ENCODE assay signal across 23 cellular contexts in genomic region chr4:139191373-139191772, GRCh38. TPM values are rescaled to one million over a fixed set of nuclear protein-coding genes. Genes with fewer than 3 reads are reported as not detected.
DNase-seq lines count a peak whose midpoint lies in the region; ATAC-seq, FAIRE-seq and TF ChIP-seq lines count a peak whose summit lies in the region.
"Had no signal": no experiment of that assay in that cellular context is flagged by ENCODE, and none has a peak within 500 bp of the region (broad histone marks: within the 10 kb centered on the region; RNA-seq: fewer than 3 reads in every experiment).

No MANE protein-coding gene starts in this region.

- FAIRE-seq in HepG2 (lab: Jason Lieb, UNC) (no peak), H1 (lab: Jason Lieb, UNC) (no peak)
- FAIRE-seq: A549, D721Med had no signal

- H3K14ac ChIP-seq in H1 (ENCODE audit: insufficient read length), result no peak overlapping the region

- no peak overlapping the region for H2BK20ac ChIP-seq in H1 (ENCODE audit: low read length)

- 24% methylated on average over 2 of the region's 2 CpGs for WGBS in HepG2 (ENCODE audit: low lambda C conversion rate)
- WGBS in right lobe of liver (ENCODE audit: insufficient coverage, low coverage, low lambda C conversion rate, missing lambda C conversion rate), result 69% methylated on average over 2 of the region's 2 CpGs
- WGBS in H1 (ENCODE audit: extremely low coverage in 1 of 2, insufficient coverage in 1 of 2, insufficient read length in 1 of 2, insufficient replicate concordance in 2 of 2, low coverage in 1 of 2, low lambda C conversion rate in 2 of 2, missing lambda C conversion rate in 1 of 2), 2 experiments, result 91% methylated on average over 2 of the region's 2 CpGs; no CpG with 5 or more reads in 1 of the 2 experiments

- no peaks in the 10 kb centered on the region for H3K79me1 ChIP-seq in H1 (ENCODE audit: low read depth, low read length)

- peak overlapping the region; percentile 34; the same call in 1 of the 2 replicates for H3K9ac ChIP-seq in HepG2 (ENCODE audit: insufficient read depth, low read depth, low read length)
- no peak overlapping the region for H3K9ac ChIP-seq in SK-N-MC (ENCODE audit: insufficient read length)
- H3K9ac ChIP-seq in H1 (replicated peaks in 1 of 4; ENCODE audit: extremely low read depth in 1 of 4, low read depth in 3 of 4, low read length in 3 of 4), result no peak overlapping the region

- peak overlapping the region; percentile 64 for H4K91ac ChIP-seq in H1 (replicated peaks; ENCODE audit: insufficient read length, low read length)

- H2AFZ ChIP-seq in HepG2 (ENCODE audit: low read length), result peak overlapping the region; percentile 92
- peak overlapping the region; percentile 86; the same call in 1 of the 2 replicates for H2AFZ ChIP-seq in H1 (ENCODE audit: low read length)
- H2AFZ ChIP-seq: PC-9 had no signal

- H2BK15ac ChIP-seq in H1 (ENCODE audit: low read length), result no peak overlapping the region

- no peak for TF ChIP-seq CTCF in HepG2 (CRISPR knock-in tag; IDR thresholded peaks at IDR 0.05)
- no peak for TF ChIP-seq CTCF in right lobe of liver (IDR thresholded peaks at IDR 0.05)
- TF ChIP-seq CTCF in H1 (IDR thresholded peaks at IDR 0.05; ENCODE audit: control extremely low read depth in 1 of 3, insufficient read depth in 1 of 3, low read depth in 1 of 3, low read length in 3 of 3), result no peak
- no peak for TF ChIP-seq CTCF in gastrocnemius medialis (IDR thresholded peaks at IDR 0.05 in 4 of 5, conservative IDR thresholded peaks at IDR 0.05 in 1 of 5)

- in situ Hi-C loops in HepG2 (cut with HindIII; ENCODE audit: extremely low pct_ligation_motif_present, low pct_unique_long_range_greater_than_20kb) (no loop called here), gastrocnemius medialis (cut with MboI; ENCODE audit: low sequenced_read_pairs in 4 of 4) (no loop called here)

- H3K4me2 ChIP-seq in HepG2 (ENCODE audit: low read depth, low read length) (peak overlapping the region; percentile 67), H1 (ENCODE audit: insufficient read depth in 1 of 2, low read depth in 2 of 2, low read length in 2 of 2) (no peak overlapping the region)
- H3K4me2 ChIP-seq: A549, PC-9 had no signal

- TF ChIP-seq RAD21 in HepG2 (CRISPR knock-in tag; IDR thresholded peaks at IDR 0.05), result no peak
- TF ChIP-seq RAD21 in H1 (IDR thresholded peaks at IDR 0.05 in 1 of 2, conservative IDR thresholded peaks at IDR 0.05 in 1 of 2; ENCODE audit: low read depth in 2 of 2, low read length in 2 of 2), result no peak

- no peak overlapping the region for H2AK5ac ChIP-seq in H1 (ENCODE audit: low read depth, low read length)

- no peak for TF ChIP-seq EP300 in HepG2 (IDR thresholded peaks at IDR 0.05; ENCODE audit: low read depth in 2 of 2, low read length in 2 of 2)
- no peak for TF ChIP-seq EP300 in HepG2 (CRISPR knock-in tag; IDR thresholded peaks at IDR 0.05; ENCODE audit: borderline replicate concordance)
- no peak for TF ChIP-seq EP300 in H1 (IDR thresholded peaks at IDR 0.05; ENCODE audit: borderline replicate concordance in 1 of 2, low read depth in 2 of 2, low read length in 2 of 2)

- H3K9me3 ChIP-seq in HepG2 (ENCODE audit: low read length), result no peaks in the 10 kb centered on the region
- no peaks in the 10 kb centered on the region for H3K9me3 ChIP-seq in right lobe of liver
- H3K9me3 ChIP-seq in SK-N-MC (ENCODE audit: low read depth, low read length), result no peaks in the 10 kb centered on the region
- H3K9me3 ChIP-seq in H1 (ENCODE audit: insufficient read depth in 2 of 2, low read depth in 1 of 2, low read length in 1 of 2), result no peaks in the 10 kb centered on the region; a peak in 1 of 4 replicates
- H3K9me3 ChIP-seq in gastrocnemius medialis, result no peaks in the 10 kb centered on the region
- H3K9me3 ChIP-seq: A549, heart right ventricle had no signal

- H2BK5ac ChIP-seq in H1 (ENCODE audit: low read depth, low read length), result no peak overlapping the region

- H2BK120ac ChIP-seq in H1 (replicated peaks; ENCODE audit: low read depth, low read length), result peak overlapping the region; percentile 75

- no peaks in the 10 kb centered on the region for H3K79me2 ChIP-seq in HepG2 (ENCODE audit: insufficient read depth, low read length)
- H3K79me2 ChIP-seq in H1 (ENCODE audit: control insufficient read depth in 1 of 2, insufficient read depth in 2 of 2, low read length in 2 of 2), result no peaks in the 10 kb centered on the region

- intact Hi-C loops in HepG2 (cut with micrococcal nuclease; ENCODE audit: unreplicated experiment), result no loop called here
- intact Hi-C loops in right lobe of liver (cut with DNase I), result no loop called here
- intact Hi-C loops in gastrocnemius medialis (cut with DNase I; ENCODE audit: low total_unique reads), result no loop called here

- BruUV-seq in HepG2 (replicated peaks; lab: Mats Ljungman, UMichigan), result no TSS peak

- no peaks in the 10 kb centered on the region for H3K23me2 ChIP-seq in H1 (ENCODE audit: low read depth, low read length)

- DNase-seq in HepG2 (ENCODE audit: low spot score) (no peak), right lobe of liver (no peak), SK-N-MC (ENCODE audit: low read depth, low spot score) (no peak), H1 (ENCODE audit: low read depth in 1 of 2, low spot score in 2 of 2) (no peak), retina (no peak), gastrocnemius medialis (no peak)
- no peak for DNase-seq in activated T-cell treated with anti-CD3 and anti-CD28 coated beads, Interleukin-2, amount 50 U/mL, for 48 hours
- DNase-seq: activated gamma-delta T cell treated with Interleukin-2 at 50 U/mL for 16 hours; dermis blood vessel endothelial cell; heart right ventricle; NCI-H1436 treated with DMSO at 0.1 percent for 48 hours; NCI-H2107; NCI-H446 treated with DMSO at 0.1 percent for 48 hours; occipital lobe; PC-9; SIG-M5; stimulated activated CD4-positive, alpha-beta T cell treated with anti-CD3 and anti-CD28 coated beads, Interleukin-2, amount 100 ng/mL, for 48 hours; stimulated activated naive B cell treated with anti-CD40 and anti-IgM and Interleukin-4, amounts not matched to agents 10 μg/mL and 1 μg/mL and 100 μg/mL, for 72 hours; T-cell had no signal

- ATAC-seq in HepG2 (peak; percentile 74), right lobe of liver (no peak), HG03521 (IDR thresholded peaks at IDR 0.05; ENCODE audit: unreplicated experiment) (no peak), gastrocnemius medialis (no peak)
- ATAC-seq: A549; heart right ventricle; stimulated activated naive B cell treated with anti-CD40 and anti-IgM and Interleukin-4, amounts not matched to agents 10 μg/mL and 1 μg/mL and 100 μg/mL, for 72 hours; T-cell had no signal

- CTCF ChIA-PET in HepG2 (lab: Yijun Ruan, JAX; ENCODE audit: low intra/inter-chr PET ratio, low total read pairs) (no interaction called here), H1 (lab: Charles Lee; ENCODE audit: partially characterized antibody) (interaction anchor here (0.6 to 2.5 kb wide), 7 partner anchors 9 to 263 kb away, joined by 3 to 9 read pairs (median 4); partner anchors contain the start of gene RAB33B)

- H4K8ac ChIP-seq in H1 (ENCODE audit: extremely low read depth, insufficient read depth, low read length), result no peak overlapping the region

- no peak overlapping the region for H3K23ac ChIP-seq in H1 (ENCODE audit: insufficient read length)

- H4K20me1 ChIP-seq in HepG2 (ENCODE audit: insufficient read depth, low read length), result no peaks in the 10 kb centered on the region
- H4K20me1 ChIP-seq in H1 (replicated peaks in 1 of 2; ENCODE audit: control insufficient read depth in 1 of 2, insufficient read depth in 2 of 2, low read length in 2 of 2), result no peaks in the 10 kb centered on the region

- no peak overlapping the region for H3K4ac ChIP-seq in H1 (replicated peaks; ENCODE audit: insufficient read length, low read depth, low read length)

- H2BK12ac ChIP-seq in H1 (ENCODE audit: low read depth, low read length), result peak overlapping the region; percentile 50; the same call in 1 of the 2 replicates

- H3K4me1 ChIP-seq in HepG2 (ENCODE audit: insufficient read depth, low read length) (peaks cover 9% of the 10 kb centered on the region; the same call in 1 of the 2 replicates), right lobe of liver (no peaks in the 10 kb centered on the region), H1 (replicated peaks in 1 of 4; ENCODE audit: control insufficient read depth in 3 of 4, insufficient read depth in 4 of 4, low read length in 3 of 4) (no peaks in the 10 kb centered on the region), gastrocnemius medialis (no peaks in the 10 kb centered on the region)

- H4K5ac ChIP-seq in H1 (ENCODE audit: insufficient read length, low read depth, low read length), result no peak overlapping the region

- H3K56ac ChIP-seq in H1 (replicated peaks; ENCODE audit: insufficient read length, low read depth, low read length), result no peak overlapping the region

- H3K27me3 ChIP-seq in HepG2 (ENCODE audit: control insufficient read depth in 1 of 2, insufficient read depth in 2 of 2, low read length in 2 of 2) (no peaks in the 10 kb centered on the region; a peak in 1 of 5 replicates), right lobe of liver (no peaks in the 10 kb centered on the region), H1 (replicated peaks in 1 of 4; ENCODE audit: control insufficient read depth in 3 of 4, extremely low read depth in 1 of 4, insufficient read depth in 3 of 4, low read length in 3 of 4) (no peaks in the 10 kb centered on the region), gastrocnemius medialis (no peaks in the 10 kb centered on the region)
- H3K27me3 ChIP-seq: heart right ventricle had no signal

- H3K36me3 ChIP-seq in HepG2 (replicated peaks in 1 of 2; ENCODE audit: control insufficient read depth in 1 of 2, insufficient read depth in 2 of 2, low read length in 2 of 2) (no peaks in the 10 kb centered on the region), right lobe of liver (no peaks in the 10 kb centered on the region), SK-N-MC (ENCODE audit: insufficient read depth, low read length) (no peaks in the 10 kb centered on the region), H1 (ENCODE audit: control insufficient read depth in 2 of 4, insufficient read depth in 4 of 4, low read length in 3 of 4) (no peaks in the 10 kb centered on the region), gastrocnemius medialis (no peaks in the 10 kb centered on the region)
- H3K36me3 ChIP-seq: heart right ventricle had no signal

- no peak overlapping the region for H3K18ac ChIP-seq in H1 (ENCODE audit: extremely low read depth, low read length)

- TF ChIP-seq POLR2A in HepG2 (IDR thresholded peaks at IDR 0.05; ENCODE audit: insufficient read depth in 1 of 2, low read depth in 2 of 2, low read length in 2 of 2) (no peak), right lobe of liver (IDR thresholded peaks at IDR 0.05) (no peak), H1 (IDR thresholded peaks at IDR 0.05; ENCODE audit: control extremely low read depth in 1 of 2, low read depth in 2 of 2, low read length in 2 of 2) (no peak), gastrocnemius medialis (IDR thresholded peaks at IDR 0.05) (no peak)

- no peak overlapping the region; a peak in 1 of 6 replicates for H3K4me3 ChIP-seq in HepG2 (replicated peaks in 1 of 3; ENCODE audit: insufficient read depth in 1 of 3, low read depth in 2 of 3, low read length in 3 of 3)
- H3K4me3 ChIP-seq in right lobe of liver, result no peak overlapping the region
- H3K4me3 ChIP-seq in SK-N-MC, result no peak overlapping the region
- no peak overlapping the region for H3K4me3 ChIP-seq in H1 (ENCODE audit: extremely low read depth in 1 of 4, insufficient read depth in 2 of 4, low read depth in 3 of 4, low read length in 4 of 4)
- no peak overlapping the region for H3K4me3 ChIP-seq in gastrocnemius medialis
- H3K4me3 ChIP-seq: A549, heart right ventricle, PC-9 had no signal

- POLR2A ChIA-PET in HepG2 (lab: Yijun Ruan, JAX), result interaction anchor here (4.2 kb wide), 1 partner anchor 14 kb away, joined by 14 read pairs; the partner anchor contains the start of gene ELF2
- POLR2A ChIA-PET in H1 (lab: Charles Lee; ENCODE audit: partially characterized antibody), result no interaction called here

- H3K27ac ChIP-seq in HepG2 (ENCODE audit: extremely low read length, insufficient read depth, low read length), result no peak overlapping the region
- no peak overlapping the region for H3K27ac ChIP-seq in right lobe of liver
- 0 out of 2 replicates have a peak overlapping the region, but pooled peaks have one; percentile 23 for H3K27ac ChIP-seq in SK-N-MC
- no peak overlapping the region; the same call in 1 of the 2 replicates for H3K27ac ChIP-seq in H1 (ENCODE audit: low read depth, low read length)
- no peak overlapping the region for H3K27ac ChIP-seq in gastrocnemius medialis
- H3K27ac ChIP-seq: A549, C4-2B, heart right ventricle, PC-9 had no signal

RNA-seq across cellular contexts. Expression of gene ELF2, which starts 14.4 kb away (rescaled TPM):
- total RNA-seq in HepG2 (2016; rRNA removed; fragmentation: Illumina TruSeq; extraction: Trizol) (35.4 and 44.5 TPM in 2 replicates), right lobe of liver (10 to 100 TPM; 14.0 to 24.3 (median 16.7) TPM), gastrocnemius medialis (10 to 100 TPM; 22.1 to 41.4 (median 29.7) TPM)
- 33.4 and 38.1 TPM in 2 replicates for total RNA-seq in HepG2 (2016; cell fraction: cytosol; rRNA removed; fragmentation: Illumina TruSeq; extraction: Trizol; ENCODE audit: low read depth)
- total RNA-seq in HepG2 (2016; cell fraction: insoluble cytoplasmic fraction; rRNA removed; fragmentation: Illumina TruSeq; extraction: Trizol), result 34.3 and 42.9 TPM in 2 replicates
- 31.5 and 31.6 TPM in 2 replicates for total RNA-seq in HepG2 (2016; cell fraction: membrane; rRNA removed; fragmentation: Illumina TruSeq; extraction: Trizol)
- 34.9 and 35.6 TPM in 2 replicates for total RNA-seq in HepG2 (2016; cell fraction: nucleus; rRNA removed; fragmentation: Illumina TruSeq; extraction: Trizol)
- polyA plus RNA-seq in HepG2 (2011; rRNA removed) (24.2 and 28.6 TPM in 2 replicates), H1 (2011; rRNA removed) (12.2 and 21.1 TPM in 2 replicates)
- 14.5 and 18.0 TPM in 2 replicates for polyA plus RNA-seq in HepG2 (2011; cell fraction: cytosol; rRNA removed)
- polyA plus RNA-seq in HepG2 (2011; cell fraction: nucleus; rRNA removed), result 18.4 and 19.9 TPM in 2 replicates
- 19.5 and 21.8 TPM in 2 replicates for polyA plus RNA-seq in HepG2 (2012)
- polyA plus RNA-seq in HepG2 (2016; cell fraction: cytosol; fragmentation: Illumina TruSeq; extraction: Trizol; ENCODE audit: low read depth), result 2.4 and 3.0 TPM in 2 replicates
- polyA plus RNA-seq in HepG2 (2016; cell fraction: insoluble cytoplasmic fraction; fragmentation: Illumina TruSeq; extraction: Trizol; ENCODE audit: low read depth), result 25.1 and 29.8 TPM in 2 replicates
- 6.9 and 7.7 TPM in 2 replicates for polyA plus RNA-seq in HepG2 (2016; cell fraction: membrane; fragmentation: Illumina TruSeq; extraction: Trizol; ENCODE audit: low read depth)
- 35.5 and 38.0 TPM in 2 replicates for polyA plus RNA-seq in HepG2 (2016; cell fraction: nucleus; fragmentation: Illumina TruSeq; extraction: Trizol; ENCODE audit: insufficient read depth, low read depth)
- polyA minus RNA-seq in HepG2 (2011; rRNA and poly(A)+ RNA removed; ENCODE audit: low replicate concordance), result 30.9 and 40.2 TPM in 2 replicates
- polyA minus RNA-seq in HepG2 (2011; cell fraction: cytosol; rRNA and poly(A)+ RNA removed), result 25.8 and 27.5 TPM in 2 replicates
- 69.3 and 81.7 TPM in 2 replicates for polyA minus RNA-seq in HepG2 (2011; cell fraction: nucleus; rRNA and poly(A)+ RNA removed)
- 44.3 and 45.6 TPM in 2 replicates for total RNA-seq in H1 (2021; fragmentation: NEBNext Ultra II Directional; extraction: Animal tissue kit (Norgen Biotek cat#: 25700))
- polyA plus RNA-seq in H1 (2011; cell fraction: cytosol; rRNA removed), result 24.7 TPM
- polyA plus RNA-seq in H1 (2011; cell fraction: nucleus; rRNA removed), result 30.5 TPM
- 26.0 to 31.4 TPM (median 27.7 TPM) in 4 replicates for polyA plus RNA-seq in H1 (2012, experiment 1 of 2)
- polyA plus RNA-seq in H1 (2012, experiment 2 of 2), result 2.5 TPM
- 26.0 TPM for polyA plus RNA-seq in H1 (2013, experiment 1 of 2)
- 23.3 TPM for polyA plus RNA-seq in H1 (2013, experiment 2 of 2)
- polyA minus RNA-seq in H1 (2011; rRNA and poly(A)+ RNA removed), result 54.2 and 78.1 TPM in 2 replicates
- polyA minus RNA-seq in H1 (2011; cell fraction: cytosol; rRNA and poly(A)+ RNA removed), result 28.9 TPM
- polyA minus RNA-seq in H1 (2011; cell fraction: nucleus; rRNA and poly(A)+ RNA removed), result 70.3 TPM

Comparison
In these comparisons a context has a peak if more than half of its experiments do, and no peak if none do; other contexts are left out.
1. Of the 41 proteins assayed by ChIP-seq in both HepG2 and H1: peak only in HepG2: MAX; only in H1: none; in both: none; in neither: 40.